Comparison of ENCODE assay signal across 23 cellular contexts in genomic region chr12:15613981-15614380, GRCh38.
DNase-seq lines count a peak whose midpoint lies in the region; ATAC-seq, FAIRE-seq and TF ChIP-seq lines count a peak whose summit lies in the region.
"Had no signal": no experiment of that assay in that cellular context is flagged by ENCODE, and none has a peak within 500 bp of the region (broad histone marks: within the 10 kb centered on the region; RNA-seq: fewer than 3 reads in every experiment).

No MANE protein-coding gene starts in this region.

- intact Hi-C loops in upper lobe of right lung (cut with DNase I), result no loop called here

- H3K36me3 ChIP-seq in osteoblast (ENCODE audit: insufficient read depth, low read length) (peaks cover 24% of the 10 kb centered on the region), upper lobe of right lung (no peaks in the 10 kb centered on the region)
- H3K36me3 ChIP-seq: BE2C had no signal

- FAIRE-seq in GM19239 (lab: Jason Lieb, UNC), result peak; percentile 54
- FAIRE-seq: A204.1, G401.6, GM12892, H54 had no signal

- H3K4me3 ChIP-seq in osteoblast (ENCODE audit: insufficient read depth, low read length) (no peak overlapping the region), coronary artery (no peak overlapping the region), upper lobe of right lung (no peak overlapping the region)
- H3K4me3 ChIP-seq: MG63 had no signal

- H3K4me2 ChIP-seq in osteoblast (ENCODE audit: insufficient read depth, low read length), result peak overlapping the region; percentile 26

- no peaks in the 10 kb centered on the region for H4K20me1 ChIP-seq in osteoblast (ENCODE audit: insufficient read depth, low read length)

- H3K79me2 ChIP-seq in osteoblast (ENCODE audit: insufficient read depth, low read length), result no peaks in the 10 kb centered on the region

- in situ Hi-C loops in G401 (cut with HindIII; ENCODE audit: low sequenced_read_pairs), result no loop called here

- H3K27me3 ChIP-seq in osteoblast (ENCODE audit: insufficient read depth, low read length) (no peaks in the 10 kb centered on the region), upper lobe of right lung (no peaks in the 10 kb centered on the region)
- H3K27me3 ChIP-seq: MG63 had no signal

- DNase-seq in AG09319 (ENCODE audit: extremely low read depth, low read depth) (peak; percentile 42), GM19239 (ENCODE audit: insufficient read length, low spot score) (no peak), fibroblast of gingiva (ENCODE audit: low read depth) (peak; percentile 74), osteoblast (ENCODE audit: insufficient read length, low spot score, missing footprints) (no peak), G401 (ENCODE audit: low spot score) (no peak), coronary artery (ENCODE audit: low spot score) (no peak), upper lobe of right lung (no peak)
- DNase-seq: BE2C; CD4-positive, alpha-beta T cell; DMS53; IMR-90; Karpas-422; MG63; NCI-H1092; NCI-H146; NCI-H2081 treated with DMSO at 0.1 percent for 48 hours; NCI-H510A treated with DMSO at 0.1 percent for 48 hours had no signal

- H3K27ac ChIP-seq in osteoblast (ENCODE audit: low read depth, low read length) (peak overlapping the region; percentile 65), coronary artery (no peak overlapping the region), upper lobe of right lung (no peak overlapping the region)

- H3K9me3 ChIP-seq in osteoblast (ENCODE audit: low read depth, low read length), result no peaks in the 10 kb centered on the region
- no peaks in the 10 kb centered on the region for H3K9me3 ChIP-seq in upper lobe of right lung
- H3K9me3 ChIP-seq: BE2C had no signal

- no peak overlapping the region for H2AFZ ChIP-seq in osteoblast (ENCODE audit: low read length)

- no peak for TF ChIP-seq CTCF in AG09319 (IDR thresholded peaks at IDR 0.05; ENCODE audit: low read depth, low read length)
- no peak for TF ChIP-seq CTCF in osteoblast (IDR thresholded peaks at IDR 0.05; ENCODE audit: extremely low read depth, low read depth, low read length)
- TF ChIP-seq CTCF in coronary artery (IDR thresholded peaks at IDR 0.05), result no peak
- no peak for TF ChIP-seq CTCF in upper lobe of right lung (IDR thresholded peaks at IDR 0.05)

- no peak for ATAC-seq in upper lobe of right lung
- ATAC-seq in HG02610 (IDR thresholded peaks at IDR 0.05; ENCODE audit: unreplicated experiment), result no peak
- ATAC-seq: Panc1 had no signal

- H3K4me1 ChIP-seq in osteoblast (ENCODE audit: insufficient read depth, low read length) (peaks cover 14% of the 10 kb centered on the region), upper lobe of right lung (no peaks in the 10 kb centered on the region)
- H3K4me1 ChIP-seq: BE2C had no signal

Comparison
In these comparisons a context has a peak if more than half of its experiments do, and no peak if none do; other contexts are left out.
1. DNase-seq: peak in AG09319 (single experiment) and fibroblast of gingiva (single experiment); none in GM19239 (single experiment), osteoblast (single experiment), G401 (single experiment), coronary artery (single experiment) and upper lobe of right lung (single experiment).